In genomic region chr11:109552376-109552775, GRCh38 we compare ENCODE assay signal across 25 cellular contexts.
DNase-seq lines count a peak whose midpoint lies in the region; ATAC-seq, FAIRE-seq and TF ChIP-seq lines count a peak whose summit lies in the region.
"Had no signal": no experiment of that assay in that cellular context is flagged by ENCODE, and none has a peak within 500 bp of the region (broad histone marks: within the 10 kb centered on the region; RNA-seq: fewer than 3 reads in every experiment).

No MANE protein-coding gene starts in this region.

- intact Hi-C loops in IMR-90 (cut with micrococcal nuclease), result loop anchor here (5.0 to 10.0 kb wide), 2 partner anchors 120 to 828 kb away; no protein-coding TSS in a partner anchor
- intact Hi-C loops in lower lobe of right lung (cut with DNase I), result no loop called here

- peak overlapping the region; percentile 11 for H2BK5ac ChIP-seq in IMR-90 (ENCODE audit: low read depth, low read length, poor library complexity, severe bottlenecking)

- H2AFZ ChIP-seq in IMR-90 (replicated peaks; ENCODE audit: low read length, poor library complexity) (no peak overlapping the region), astrocyte (ENCODE audit: low read depth, low read length) (no peak overlapping the region), keratinocyte (ENCODE audit: control insufficient read depth, low read length) (no peak overlapping the region)

- H3K14ac ChIP-seq in IMR-90 (replicated peaks; ENCODE audit: low read depth, low read length), result no peak overlapping the region

- H3K27ac Mint-ChIP-seq in astrocyte (ENCODE audit: unreplicated experiment) (no peak overlapping the region), nephron progenitor cell (no peak overlapping the region)
- H3K27ac Mint-ChIP-seq: activated naive CD8-positive, alpha-beta T cell treated with anti-CD3 and anti-CD28 coated beads, Interleukin-2, amount 50 U/mL, for 24 hours; IgD-negative memory B cell; T-cell; type B pancreatic cell had no signal

- H3K4me1 ChIP-seq in IMR-90 (ENCODE audit: control insufficient read depth, insufficient read depth, low read length) (peaks cover under 1% of the 10 kb centered on the region; the same call in 1 of the 2 replicates), astrocyte (ENCODE audit: insufficient read depth, low read length) (peaks cover 6% of the 10 kb centered on the region), keratinocyte (ENCODE audit: control insufficient read depth, extremely low read depth, insufficient read depth, low read length) (peaks cover 8% of the 10 kb centered on the region), lower lobe of right lung (no peaks in the 10 kb centered on the region)
- H3K4me1 ChIP-seq: BLaER1 treated with 17β-estradiol and CSF1 and Interleukin-3, amounts not matched to agents 10 nM and 100 nM; body of pancreas; psoas muscle had no signal

- H2AK9ac ChIP-seq in IMR-90 (replicated peaks; ENCODE audit: low read depth, low read length, poor library complexity), result no peak overlapping the region

- no peak overlapping the region for H3K4me3 Mint-ChIP-seq in astrocyte (ENCODE audit: unreplicated experiment)
- no peak overlapping the region for H3K4me3 Mint-ChIP-seq in nephron progenitor cell
- H3K4me3 Mint-ChIP-seq: activated naive CD8-positive, alpha-beta T cell treated with anti-CD3 and anti-CD28 coated beads, Interleukin-2, amount 50 U/mL, for 24 hours; IgD-negative memory B cell; T-cell; type B pancreatic cell had no signal

- no peaks in the 10 kb centered on the region for H4K20me1 ChIP-seq in IMR-90 (ENCODE audit: insufficient read depth, low read length)
- no peaks in the 10 kb centered on the region for H4K20me1 ChIP-seq in astrocyte (ENCODE audit: insufficient read depth, low read length)
- no peaks in the 10 kb centered on the region for H4K20me1 ChIP-seq in keratinocyte (ENCODE audit: control insufficient read depth, extremely low read depth, insufficient read depth, low read length)
- H4K20me1 ChIP-seq: BLaER1 treated with 17β-estradiol and CSF1 and Interleukin-3, amounts not matched to agents 10 nM and 100 nM had no signal

- H3K4me2 ChIP-seq in IMR-90 (ENCODE audit: low read depth, low read length) (peak overlapping the region; percentile 12; the same call in 1 of the 2 replicates), astrocyte (ENCODE audit: low read length) (no peak overlapping the region), keratinocyte (ENCODE audit: control insufficient read depth, extremely low read depth, insufficient read depth, low read depth, low read length) (no peak overlapping the region)
- H3K4me2 ChIP-seq: BLaER1 treated with 17β-estradiol and CSF1 and Interleukin-3, amounts not matched to agents 10 nM and 100 nM had no signal

- 80% methylated on average over 1 of the region's 3 CpGs; no CpG with 5 or more reads in 1 of the 2 experiments for WGBS in IMR-90 (ENCODE audit: extremely low coverage in 2 of 2, insufficient read length in 1 of 2), 2 experiments

- H3K27me3 ChIP-seq in IMR-90 (ENCODE audit: control insufficient read depth, insufficient read depth, low read length) (no peaks in the 10 kb centered on the region), astrocyte (ENCODE audit: insufficient read depth, low read length) (no peaks in the 10 kb centered on the region), keratinocyte (ENCODE audit: control insufficient read depth, extremely low read depth, insufficient read depth, low read length) (no peaks in the 10 kb centered on the region), lower lobe of right lung (ENCODE audit: low read depth) (no peaks in the 10 kb centered on the region)
- H3K27me3 ChIP-seq: BLaER1 treated with 17β-estradiol and CSF1 and Interleukin-3, amounts not matched to agents 10 nM and 100 nM; body of pancreas had no signal

- H3K9me3 Mint-ChIP-seq in astrocyte (ENCODE audit: unreplicated experiment), result no peaks in the 10 kb centered on the region
- H3K9me3 Mint-ChIP-seq in nephron progenitor cell, result peaks cover under 1% of the 10 kb centered on the region
- H3K9me3 Mint-ChIP-seq: activated naive CD8-positive, alpha-beta T cell treated with anti-CD3 and anti-CD28 coated beads, Interleukin-2, amount 50 U/mL, for 24 hours had no signal

- H3K36me3 Mint-ChIP-seq in astrocyte (ENCODE audit: low read depth, unreplicated experiment) (no peaks in the 10 kb centered on the region), nephron progenitor cell (ENCODE audit: low read depth) (no peaks in the 10 kb centered on the region)
- H3K36me3 Mint-ChIP-seq: IgD-negative memory B cell, T-cell, type B pancreatic cell had no signal

- no peak overlapping the region for H3K18ac ChIP-seq in IMR-90 (ENCODE audit: low read depth, low read length)

- POLR2A ChIA-PET in IMR-90 (lab: Charles Lee; ENCODE audit: unreplicated experiment), result no interaction called here

- H3K4ac ChIP-seq in IMR-90 (ENCODE audit: low read depth, low read length), result peak overlapping the region; percentile 39; the same call in 1 of the 2 replicates

- TF ChIP-seq CTCF in IMR-90 (conservative IDR thresholded peaks at IDR 0.05; ENCODE audit: low read depth, low read length), result no peak
- no peak for TF ChIP-seq CTCF in astrocyte (IDR thresholded peaks at IDR 0.05; ENCODE audit: insufficient read depth, low read depth, low read length)
- no peak for TF ChIP-seq CTCF in keratinocyte (optimal IDR thresholded peaks at IDR 0.05 in 1 of 3, IDR thresholded peaks at IDR 0.05 in 1 of 3, conservative IDR thresholded peaks at IDR 0.05 in 1 of 3; ENCODE audit: extremely low read depth in 1 of 3, insufficient read depth in 2 of 3, low read length in 3 of 3)
- TF ChIP-seq CTCF in nephron progenitor cell (IDR thresholded peaks at IDR 0.05), result no peak
- no peak for TF ChIP-seq CTCF in lower lobe of right lung (IDR thresholded peaks at IDR 0.05)

- dilution Hi-C loops in IMR-90 (cut with HindIII; ENCODE audit: low sequenced_read_pairs, unreplicated experiment) (no loop called here), keratinocyte (cut with MboI; ENCODE audit: extremely low pct_ligation_motif_present, low sequenced_read_pairs) (no loop called here)

- no peaks in the 10 kb centered on the region for H3K79me1 ChIP-seq in IMR-90 (ENCODE audit: low read depth in 1 of 2, low read length in 2 of 2)

- no peak overlapping the region for H3K23ac ChIP-seq in IMR-90 (ENCODE audit: low read depth, low read length)

- H3K9me3 ChIP-seq in IMR-90 (ENCODE audit: control insufficient read depth, insufficient read depth, low read length) (no peaks in the 10 kb centered on the region), astrocyte (ENCODE audit: insufficient read depth, low read depth, low read length) (no peaks in the 10 kb centered on the region), keratinocyte (ENCODE audit: control insufficient read depth, low read depth, low read length) (no peaks in the 10 kb centered on the region), lower lobe of right lung (no peaks in the 10 kb centered on the region)
- H3K9me3 ChIP-seq: BLaER1 treated with 17β-estradiol and CSF1 and Interleukin-3, amounts not matched to agents 10 nM and 100 nM; body of pancreas; psoas muscle had no signal

- H4K8ac ChIP-seq in IMR-90 (ENCODE audit: low read depth in 2 of 2, low read length in 2 of 2), result peak overlapping the region in 1 of 2 experiments; percentile 54; a peak in 2 of 4 replicates

- peak; percentile 69 for FAIRE-seq in astrocyte (lab: Jason Lieb, UNC)
- FAIRE-seq in keratinocyte (lab: Jason Lieb, UNC), result peak; percentile 9

- H3K27me3 Mint-ChIP-seq in astrocyte (ENCODE audit: low read depth, unreplicated experiment) (no peaks in the 10 kb centered on the region), nephron progenitor cell (ENCODE audit: low read depth, poor library complexity) (peaks cover 3% of the 10 kb centered on the region)
- H3K27me3 Mint-ChIP-seq: activated naive CD8-positive, alpha-beta T cell treated with anti-CD3 and anti-CD28 coated beads, Interleukin-2, amount 50 U/mL, for 24 hours; IgD-negative memory B cell; T-cell; type B pancreatic cell had no signal

- H3K9ac ChIP-seq in IMR-90 (ENCODE audit: low read depth, low read length) (no peak overlapping the region), astrocyte (ENCODE audit: low read length) (no peak overlapping the region), keratinocyte (ENCODE audit: control insufficient read depth, extremely low read depth, insufficient read depth, low read length) (no peak overlapping the region)
- H3K9ac ChIP-seq: BLaER1 treated with 17β-estradiol and CSF1 and Interleukin-3, amounts not matched to agents 10 nM and 100 nM had no signal

- peak overlapping the region; percentile 59; the same call in 1 of the 2 replicates for H4K5ac ChIP-seq in IMR-90 (ENCODE audit: low read depth, low read length)

- DNase-seq in EH (ENCODE audit: low read depth) (peak; percentile 37), IMR-90 (no peak), astrocyte (ENCODE audit: low read depth) (peak; percentile 25), keratinocyte (ENCODE audit: low read depth, low spot score) (no peak), nephron progenitor cell (no peak), lower lobe of right lung (no peak)
- DNase-seq in activated CD4-positive, alpha-beta T cell treated with anti-CD3 and anti-CD28 coated beads, Interleukin-2, amount 50 U/mL, for 1 hour, result no peak
- DNase-seq: activated CD4-positive, alpha-beta T cell treated with anti-CD3 and anti-CD28 coated beads for 1 hour; activated CD8-positive, alpha-beta memory T cell treated with anti-CD3 and anti-CD28 coated beads for 24 hours; activated gamma-delta T cell treated with Interleukin-2 at 50 U/mL for 16 hours; activated naive CD8-positive, alpha-beta T cell treated with anti-CD3 and anti-CD28 coated beads, Interleukin-2, amount 50 U/mL, for 24 hours; activated T-cell treated with anti-CD3 and anti-CD28 coated beads, Interleukin-2, amount 50 U/mL, for 1 hour; body of pancreas; Caco-2; DND-41; effector CD4-positive, alpha-beta T cell; NCI-H446; psoas muscle; SIG-M5; T-cell had no signal

- peak overlapping the region; percentile 2; the same call in 1 of the 2 replicates for H2BK20ac ChIP-seq in IMR-90 (ENCODE audit: low read depth, low read length)

- no peaks in the 10 kb centered on the region for H3K9me1 ChIP-seq in IMR-90 (ENCODE audit: insufficient read depth, low read length)
- no peaks in the 10 kb centered on the region for H3K9me1 ChIP-seq in keratinocyte (ENCODE audit: control insufficient read depth, extremely low read depth, insufficient read depth, low read length)

- H3K36me3 ChIP-seq in IMR-90 (ENCODE audit: control insufficient read depth, insufficient read depth, low read length) (no peaks in the 10 kb centered on the region), astrocyte (ENCODE audit: insufficient read depth, low read length) (no peaks in the 10 kb centered on the region), keratinocyte (ENCODE audit: control insufficient read depth in 2 of 2, extremely low read depth in 1 of 2, insufficient read depth in 2 of 2, low read length in 2 of 2) (no peaks in the 10 kb centered on the region), lower lobe of right lung (no peaks in the 10 kb centered on the region)
- H3K36me3 ChIP-seq: BLaER1 treated with 17β-estradiol and CSF1 and Interleukin-3, amounts not matched to agents 10 nM and 100 nM had no signal

- TF ChIP-seq RAD21 in IMR-90 (IDR thresholded peaks at IDR 0.05; ENCODE audit: low read length), result no peak

- CTCF ChIA-PET in IMR-90 (lab: Yijun Ruan, JAX), result no interaction called here

- H3K27ac ChIP-seq in IMR-90 (ENCODE audit: insufficient read depth, low read length) (no peak overlapping the region), astrocyte (ENCODE audit: low read depth, low read length) (no peak overlapping the region), keratinocyte (ENCODE audit: control insufficient read depth, insufficient read depth, low read length) (no peak overlapping the region), lower lobe of right lung (no peak overlapping the region)
- H3K27ac ChIP-seq: BLaER1 treated with 17β-estradiol and CSF1 and Interleukin-3, amounts not matched to agents 10 nM and 100 nM; body of pancreas; HL-60; psoas muscle had no signal

- in situ Hi-C loops in IMR-90 (cut with MboI; ENCODE audit: low sequenced_read_pairs), result no loop called here

- peaks cover 9% of the 10 kb centered on the region for H3K4me1 Mint-ChIP-seq in astrocyte (ENCODE audit: low read depth, unreplicated experiment)
- H3K4me1 Mint-ChIP-seq in nephron progenitor cell, result no peaks in the 10 kb centered on the region
- H3K4me1 Mint-ChIP-seq: activated naive CD8-positive, alpha-beta T cell treated with anti-CD3 and anti-CD28 coated beads, Interleukin-2, amount 50 U/mL, for 24 hours; IgD-negative memory B cell; T-cell had no signal

- H3K4me3 ChIP-seq in IMR-90 (ENCODE audit: insufficient read depth, low read depth, low read length), result no peak overlapping the region
- no peak overlapping the region for H3K4me3 ChIP-seq in astrocyte (ENCODE audit: insufficient read depth, low read depth, low read length)
- no peak overlapping the region for H3K4me3 ChIP-seq in keratinocyte (ENCODE audit: control insufficient read depth in 2 of 3, extremely low read depth in 1 of 3, insufficient read depth in 2 of 3, low read depth in 1 of 3, low read length in 3 of 3)
- no peak overlapping the region for H3K4me3 ChIP-seq in lower lobe of right lung
- H3K4me3 ChIP-seq: BLaER1 treated with 17β-estradiol and CSF1 and Interleukin-3, amounts not matched to agents 10 nM and 100 nM; body of pancreas; psoas muscle had no signal

- H3K79me2 ChIP-seq in astrocyte (ENCODE audit: insufficient read depth, low read length) (no peaks in the 10 kb centered on the region), keratinocyte (ENCODE audit: control insufficient read depth, insufficient read depth, low read length) (no peaks in the 10 kb centered on the region)

- no peak overlapping the region for H4K91ac ChIP-seq in IMR-90 (ENCODE audit: insufficient read depth, low read depth, low read length)

- ATAC-seq in IMR-90 (ENCODE audit: low read depth), result peak; percentile 46
- no peak for ATAC-seq in HG03175 (IDR thresholded peaks at IDR 0.05; ENCODE audit: unreplicated experiment)
- ATAC-seq in lower lobe of right lung, result no peak
- ATAC-seq: activated naive CD8-positive, alpha-beta T cell treated with anti-CD3 and anti-CD28 coated beads, Interleukin-2, amount 50 U/mL, for 24 hours; body of pancreas; psoas muscle; T-cell had no signal

- no peak overlapping the region for H2AK5ac ChIP-seq in IMR-90 (ENCODE audit: low read depth, low read length)

- TF ChIP-seq POLR2A in IMR-90 (IDR thresholded peaks at IDR 0.05; ENCODE audit: low read depth, low read length), result no peak

- H2BK120ac ChIP-seq in IMR-90 (ENCODE audit: low read depth, low read length), result peak overlapping the region; percentile 73

- no peak overlapping the region for H3K56ac ChIP-seq in IMR-90 (ENCODE audit: extremely low read depth, insufficient read depth, low read length)

- H2BK15ac ChIP-seq in IMR-90 (ENCODE audit: low read depth, low read length), result 0 out of 3 replicates have a peak overlapping the region, but pooled peaks have one; percentile 31

- no TSS peak for BruUV-seq in IMR-90 (replicated peaks; lab: Mats Ljungman, UMichigan)

Comparison
In these comparisons a context has a peak if more than half of its experiments do, and no peak if none do; other contexts are left out.
1. DNase-seq: peak in EH (single experiment) and astrocyte (single experiment); none in IMR-90 (single experiment), keratinocyte (single experiment), nephron progenitor cell (single experiment), lower lobe of right lung (single experiment) and activated CD4-positive, alpha-beta T cell treated with anti-CD3 and anti-CD28 coated beads, Interleukin-2, amount 50 U/mL, for 1 hour (single experiment).